ENCODE assay signal across 28 cellular contexts in genomic region chr19:18599485-18599884, GRCh38.
"Had no signal": no experiment of that assay in that cellular context is flagged by ENCODE, and none has a peak within 500 bp of the region (broad histone marks: within the 10 kb centered on the region; RNA-seq: fewer than 3 reads in every experiment).

No MANE protein-coding gene starts in this region.

- DNase-seq: activated CD4-positive, alpha-beta memory T cell treated with anti-CD3 and anti-CD28 coated beads for 36 hours; activated CD4-positive, alpha-beta T cell treated with anti-CD3 and anti-CD28 coated beads for 36 hours; activated CD4-positive, alpha-beta T cell treated with anti-CD3 and anti-CD28 coated beads, Interleukin-2, amount 10 ng/mL, durations not matched to agents 24 days and 14 days; activated CD4-positive, CD25-positive, alpha-beta regulatory T cell; activated CD4-positive, CD25-positive, alpha-beta regulatory T cell treated with anti-CD3 and anti-CD28 coated beads, Interleukin-2, amount 50 U/mL, for 72 hours; activated CD8-positive, alpha-beta memory T cell treated with anti-CD3 and anti-CD28 coated beads, Interleukin-2, amount 10 ng/mL, durations not matched to agents 7 days and 5 days; activated CD8-positive, alpha-beta memory T cell treated with anti-CD3 and anti-CD28 coated beads, Interleukin-2, amount 50 U/mL, for 4 hours; activated CD8-positive, alpha-beta T cell treated with anti-CD3 and anti-CD28 coated beads, Interleukin-2, amount 10 ng/mL, durations not matched to agents 7 days and 5 days; activated effector memory CD4-positive, alpha-beta T cell treated with anti-CD3 and anti-CD28 coated beads, Interleukin-2, amount 50 U/mL, for 16 hours; activated naive CD4-positive, alpha-beta T cell; activated naive CD4-positive, alpha-beta T cell treated with anti-CD3 and anti-CD28 coated beads, Interleukin-2, amount 10 ng/mL, durations not matched to agents 7 days and 5 days; activated naive CD8-positive, alpha-beta T cell treated with anti-CD3 and anti-CD28 coated beads, Interleukin-2, amount 10 ng/mL, durations not matched to agents 7 days and 5 days; activated T-cell treated with anti-CD3 and anti-CD28 coated beads, Interleukin-2, amount 50 U/mL, for 1 hour; activated T-cell treated with anti-CD3 and anti-CD28 coated beads, Interleukin-2, amount 50 U/mL, for 48 hours; central memory CD4-positive, alpha-beta T cell; cerebellar nuclear complex; colonic mucosa; effector CD8-positive, alpha-beta T cell; esophagus squamous epithelium; foreskin melanocyte; heart right ventricle; T-helper 2 cell had no signal

- H3K4me3 ChIP-seq: ascending aorta, breast epithelium, cardiac muscle cell, colonic mucosa, esophagus squamous epithelium, gastroesophageal sphincter, heart right ventricle had no signal

- ATAC-seq: activated CD4-positive, alpha-beta T cell treated with anti-CD3 and anti-CD28 coated beads for 36 hours; activated CD8-positive, alpha-beta memory T cell treated with anti-CD3 and anti-CD28 coated beads, Interleukin-2, amount 10 ng/mL, durations not matched to agents 7 days and 5 days; activated CD8-positive, alpha-beta T cell treated with anti-CD3 and anti-CD28 coated beads, Interleukin-2, amount 10 ng/mL, durations not matched to agents 7 days and 5 days; activated naive CD4-positive, alpha-beta T cell treated with anti-CD3 and anti-CD28 coated beads, Interleukin-2, amount 50 U/mL, for 72 hours; gastroesophageal sphincter; heart right ventricle had no signal

- H3K36me3 ChIP-seq: ascending aorta, breast epithelium, cardiac muscle cell, colonic mucosa, esophagus squamous epithelium, heart right ventricle had no signal

- H3K27ac ChIP-seq: ascending aorta, breast epithelium, cardiac muscle cell, colonic mucosa, epithelial cell of prostate, esophagus squamous epithelium, gastroesophageal sphincter, heart right ventricle had no signal

- H3K9me3 ChIP-seq: ascending aorta, breast epithelium, colonic mucosa, esophagus squamous epithelium, gastroesophageal sphincter, heart right ventricle had no signal
